In genomic region chr1:1505801-1506200, GRCh38 we compare ENCODE assay signal across 7 cellular contexts. TPM values are rescaled to one million over a fixed set of nuclear protein-coding genes. Genes with fewer than 3 reads are reported as not detected.
DNase-seq lines count a peak whose midpoint lies in the region; ATAC-seq and TF ChIP-seq lines count a peak whose summit lies in the region.
"Not testable (repeated sequence)": the region's sequence is repeated elsewhere in the genome, so short reads cannot be mapped to it uniquely, and the experiment has no call there.

No MANE protein-coding gene starts in this region.

- 90 to 94% methylated on average over 5 of the region's 5 CpGs for WGBS in GM23248 (ENCODE audit: low coverage in 1 of 2, low lambda C conversion rate in 2 of 2, missing lambda C conversion rate in 2 of 2), 2 experiments
- WGBS in right cardiac atrium: 80% methylated on average over 5 of the region's 5 CpGs
- 91% methylated on average over 5 of the region's 5 CpGs for WGBS in smooth muscle cell (ENCODE audit: low lambda C conversion rate)

- H3K27me3 ChIP-seq in GM23248 (replicated peaks; ENCODE audit: insufficient read depth); PC-3 (ENCODE audit: low read length); right cardiac atrium (ENCODE audit: control insufficient read depth, insufficient read depth); smooth muscle cell (ENCODE audit: low read depth): not testable (repeated sequence)

- CTCF ChIA-PET in PC-3 (lab: Charles Lee): interaction anchor here (0.6 to 0.8 kb wide), 7 partner anchors 44 to 201 kb away, joined by 3 to 9 read pairs (median 4); partner anchors contain the start of genes AURKAIP1 and CCNL2
- CTCF ChIA-PET in activated CD8-positive, alpha-beta memory T cell treated with anti-CD3 and anti-CD28 coated beads, Interleukin-2, amount 10 ng/mL, durations not matched to agents 7 days and 5 days (lab: Charles Lee): interaction anchor here (0.6 to 1.9 kb wide), 4 partner anchors 63 to 442 kb away, joined by 3 to 11 read pairs (median 3); no protein-coding TSS in a partner anchor

- H4K20me1 ChIP-seq in GM23248 (ENCODE audit: insufficient read depth); PC-3 (ENCODE audit: low read length); smooth muscle cell (ENCODE audit: low read depth): not testable (repeated sequence)

- not testable (repeated sequence) for H3K4me2 ChIP-seq in GM23248 (ENCODE audit: unreplicated experiment)
- peak overlapping the region; percentile 13; the same call in 1 of the 2 replicates for H3K4me2 ChIP-seq in PC-3 (ENCODE audit: low read length)
- peak overlapping the region; percentile 80 for H3K4me2 ChIP-seq in smooth muscle cell

- not testable (repeated sequence) for H3K36me3 Mint-ChIP-seq in activated CD8-positive, alpha-beta memory T cell treated with anti-CD3 and anti-CD28 coated beads, Interleukin-2, amount 10 ng/mL, durations not matched to agents 7 days and 5 days; central memory CD8-positive, alpha-beta T cell (ENCODE audit: insufficient read depth); nephron (ENCODE audit: low read depth)

- H3K9me3 Mint-ChIP-seq in activated CD8-positive, alpha-beta memory T cell treated with anti-CD3 and anti-CD28 coated beads, Interleukin-2, amount 10 ng/mL, durations not matched to agents 7 days and 5 days (ENCODE audit: low read depth); central memory CD8-positive, alpha-beta T cell; nephron: not testable (repeated sequence)

- TF ChIP-seq CTCF in PC-3 (conservative IDR thresholded peaks at IDR 0.05; ENCODE audit: low read depth, low read length); nephron (IDR thresholded peaks at IDR 0.05; ENCODE audit: unreplicated experiment in 3 of 3); smooth muscle cell (IDR thresholded peaks at IDR 0.05; ENCODE audit: borderline replicate concordance, insufficient read depth, poor library complexity, severe bottlenecking): not testable (repeated sequence)

- not testable (repeated sequence) for H3K27me3 Mint-ChIP-seq in activated CD8-positive, alpha-beta memory T cell treated with anti-CD3 and anti-CD28 coated beads, Interleukin-2, amount 10 ng/mL, durations not matched to agents 7 days and 5 days; central memory CD8-positive, alpha-beta T cell; nephron (ENCODE audit: low read depth)

- H3K4me3 Mint-ChIP-seq in activated CD8-positive, alpha-beta memory T cell treated with anti-CD3 and anti-CD28 coated beads, Interleukin-2, amount 10 ng/mL, durations not matched to agents 7 days and 5 days: not testable (repeated sequence)
- H3K4me3 Mint-ChIP-seq in central memory CD8-positive, alpha-beta T cell: peak overlapping the region; percentile 76
- H3K4me3 Mint-ChIP-seq in nephron: peak overlapping the region; percentile 58 to 75 (median 68)

- peak overlapping the region; percentile 92 for H3K27ac Mint-ChIP-seq in activated CD8-positive, alpha-beta memory T cell treated with anti-CD3 and anti-CD28 coated beads, Interleukin-2, amount 10 ng/mL, durations not matched to agents 7 days and 5 days
- H3K27ac Mint-ChIP-seq in central memory CD8-positive, alpha-beta T cell (ENCODE audit: low read depth): peak overlapping the region; percentile 89
- peak overlapping the region; percentile 92 to 99 (median 98) for H3K27ac Mint-ChIP-seq in nephron

- not testable (repeated sequence) for DNase-seq in GM23248; PC-3; activated CD8-positive, alpha-beta memory T cell treated with anti-CD3 and anti-CD28 coated beads, Interleukin-2, amount 10 ng/mL, durations not matched to agents 7 days and 5 days; central memory CD8-positive, alpha-beta T cell (ENCODE audit: low spot score in 2 of 2); right cardiac atrium; smooth muscle cell (lab: John Stamatoyannopoulos, UW; ENCODE audit: unreplicated experiment)

- peak overlapping the region; percentile 80 for H2AFZ ChIP-seq in GM23248
- H2AFZ ChIP-seq in PC-3 (ENCODE audit: low read length); smooth muscle cell (ENCODE audit: low read depth): not testable (repeated sequence)

- intact Hi-C loops in PC-3 (cut with micrococcal nuclease): loop anchor here (2.0 kb wide), 1 partner anchor 107 kb away; the partner anchor contains the start of gene CCNL2
- intact Hi-C loops in right cardiac atrium (cut with DNase I): not testable (repeated sequence)

- H3K9me2 ChIP-seq in GM23248 (ENCODE audit: insufficient read depth); PC-3 (replicated peaks; ENCODE audit: low read length): not testable (repeated sequence)

- H3K79me2 ChIP-seq in GM23248 (ENCODE audit: insufficient read depth); PC-3 (ENCODE audit: low read length); smooth muscle cell (ENCODE audit: low read depth): not testable (repeated sequence)

- H3K36me3 ChIP-seq in GM23248 (ENCODE audit: low read depth); PC-3 (ENCODE audit: low read depth, low read length); smooth muscle cell (ENCODE audit: low read depth): not testable (repeated sequence)

- peak overlapping the region; percentile 67 for H3K9ac ChIP-seq in GM23248
- not testable (repeated sequence) for H3K9ac ChIP-seq in PC-3 (ENCODE audit: low read length); smooth muscle cell (ENCODE audit: low read depth)

- POLR2A ChIA-PET in PC-3 (lab: Charles Lee; ENCODE audit: unreplicated experiment): interaction anchor here (0.6 kb wide), 1 partner anchor 237 kb away, joined by 3 read pairs; no protein-coding TSS in a partner anchor

- not testable (repeated sequence) for ATAC-seq in PC-3; activated CD8-positive, alpha-beta memory T cell treated with anti-CD3 and anti-CD28 coated beads, Interleukin-2, amount 10 ng/mL, durations not matched to agents 7 days and 5 days; central memory CD8-positive, alpha-beta T cell (replicated peaks; ENCODE audit: extremely low read depth, poor library complexity, severe bottlenecking); right cardiac atrium

- in situ Hi-C loops in GM23248 (cut with MboI): not testable (repeated sequence)

- not testable (repeated sequence) for H3K4me1 ChIP-seq in GM23248 (ENCODE audit: insufficient read depth); right cardiac atrium (ENCODE audit: control insufficient read depth, insufficient read depth, low read length); smooth muscle cell (ENCODE audit: low read depth)
- H3K4me1 ChIP-seq in PC-3 (ENCODE audit: insufficient read depth, low read length): peaks cover 14% of the 10 kb centered on the region

- not testable (repeated sequence) for BruUV-seq in PC-3 (replicated peaks; lab: Mats Ljungman, UMichigan)

- H3F3A ChIP-seq in GM23248 (ENCODE audit: insufficient read depth); PC-3 (ENCODE audit: low read length, unreplicated experiment); smooth muscle cell (ENCODE audit: low read depth): not testable (repeated sequence)

- peak overlapping the region; percentile 75; the same call in 1 of the 2 replicates for H3K27ac ChIP-seq in GM23248
- H3K27ac ChIP-seq in PC-3 (ENCODE audit: low read length): not testable (repeated sequence)
- H3K27ac ChIP-seq in right cardiac atrium (ENCODE audit: low read length): peak overlapping the region; percentile 30
- peak overlapping the region; percentile 92 for H3K27ac ChIP-seq in smooth muscle cell (ENCODE audit: low read depth)

- H3K4me1 Mint-ChIP-seq in activated CD8-positive, alpha-beta memory T cell treated with anti-CD3 and anti-CD28 coated beads, Interleukin-2, amount 10 ng/mL, durations not matched to agents 7 days and 5 days: peaks cover 25% of the 10 kb centered on the region
- peaks cover 15% of the 10 kb centered on the region for H3K4me1 Mint-ChIP-seq in central memory CD8-positive, alpha-beta T cell
- H3K4me1 Mint-ChIP-seq in nephron: peaks cover 15% of the 10 kb centered on the region

- H3K9me3 ChIP-seq in GM23248 (ENCODE audit: low read depth); PC-3 (ENCODE audit: low read length); right cardiac atrium (ENCODE audit: control insufficient read depth, low read length); smooth muscle cell (replicated peaks; ENCODE audit: low read depth): not testable (repeated sequence)

- H3K4me3 ChIP-seq in GM23248; right cardiac atrium (ENCODE audit: low read length): not testable (repeated sequence)
- H3K4me3 ChIP-seq in PC-3 (ENCODE audit: low read length) (peak overlapping the region; percentile 41; the same call in 1 of the 2 replicates), smooth muscle cell (peak overlapping the region; percentile 35)

RNA-seq across cellular contexts. Expression of gene ATAD3A, which starts 6.2 kb away (rescaled TPM):
- total RNA-seq in GM23248 (2014; rRNA removed; shearing (Covaris generic)): 45.8 and 54.5 TPM in 2 replicates
- 42.8 and 44.9 TPM in 2 replicates for polyA plus RNA-seq in GM23248 (2016; fragmentation: Nextera tagmentation; extraction: Ambion mirVana)
- 186 and 243 TPM in 2 replicates for total RNA-seq in PC-3 (2014; rRNA removed)
- 10 to 100 TPM; 45.1 to 58.9 TPM for total RNA-seq in activated CD8-positive, alpha-beta memory T cell treated with anti-CD3 and anti-CD28 coated beads, Interleukin-2, amount 10 ng/mL, durations not matched to agents 7 days and 5 days
- total RNA-seq in right cardiac atrium: 10 to 100 TPM; 13.6 to 20.1 (median 15.7) TPM
- 16.7 TPM for polyA plus RNA-seq in right cardiac atrium
- 14.3 and 16.0 TPM in 2 replicates for total RNA-seq in smooth muscle cell
- polyA plus RNA-seq in smooth muscle cell: 58.0 and 68.7 TPM in 2 replicates

RNA-seq across cellular contexts. Expression of gene ATAD3B, which starts 34.2 kb away (rescaled TPM):
- total RNA-seq in GM23248 (2014; rRNA removed; shearing (Covaris generic)): 20.2 and 34.7 TPM in 2 replicates
- 11.6 and 12.1 TPM in 2 replicates for polyA plus RNA-seq in GM23248 (2016; fragmentation: Nextera tagmentation; extraction: Ambion mirVana)
- 140 and 190 TPM in 2 replicates for total RNA-seq in PC-3 (2014; rRNA removed)
- total RNA-seq in activated CD8-positive, alpha-beta memory T cell treated with anti-CD3 and anti-CD28 coated beads, Interleukin-2, amount 10 ng/mL, durations not matched to agents 7 days and 5 days: 10 to 100 TPM; 46.5 to 63.3 TPM
- 10 to 100 TPM in 1 of 4 donors, 1 to 10 TPM in 3; 5.6 to 11.4 (median 8.8) TPM for total RNA-seq in right cardiac atrium
- polyA plus RNA-seq in right cardiac atrium: 8.3 TPM
- 6.7 and 8.6 TPM in 2 replicates for total RNA-seq in smooth muscle cell
- polyA plus RNA-seq in smooth muscle cell: 20.2 and 27.4 TPM in 2 replicates

RNA-seq across cellular contexts. Expression of gene TMEM240, which starts 34.6 kb away (rescaled TPM):
- 1.1 and 3.3 TPM in 2 replicates for total RNA-seq in GM23248 (2014; rRNA removed; shearing (Covaris generic))
- polyA plus RNA-seq in GM23248 (2016; fragmentation: Nextera tagmentation; extraction: Ambion mirVana): 0.44 and 0.76 TPM in 2 replicates
- total RNA-seq in PC-3 (2014; rRNA removed): 0.87 and 2.0 TPM in 2 replicates
- total RNA-seq in activated CD8-positive, alpha-beta memory T cell treated with anti-CD3 and anti-CD28 coated beads, Interleukin-2, amount 10 ng/mL, durations not matched to agents 7 days and 5 days: under 1 TPM; 0.38 to 0.61 TPM
- total RNA-seq in right cardiac atrium: 1 to 10 TPM; 7.3 to 9.3 (median 7.9) TPM
- polyA plus RNA-seq in right cardiac atrium: 10.4 TPM
- 1.9 and 12.2 TPM in 2 replicates for total RNA-seq in smooth muscle cell
- 2.7 and 4.0 TPM in 2 replicates for polyA plus RNA-seq in smooth muscle cell

RNA-seq across cellular contexts. Expression of gene ATAD3C, which starts 56.3 kb away (rescaled TPM):
- total RNA-seq in GM23248 (2014; rRNA removed; shearing (Covaris generic)): not detected in 2 replicates
- polyA plus RNA-seq in GM23248 (2016; fragmentation: Nextera tagmentation; extraction: Ambion mirVana) (0.51 TPM in 1 of 2 replicates, not detected in the other), right cardiac atrium (0.52 TPM), smooth muscle cell (0.86 and 2.6 TPM in 2 replicates)
- total RNA-seq in PC-3 (2014; rRNA removed) (0.29 and 1.4 TPM in 2 replicates), right cardiac atrium (1 to 10 TPM; 1.3 to 3.4 (median 2.2) TPM), smooth muscle cell (0.09 and 0.40 TPM in 2 replicates)
- total RNA-seq in activated CD8-positive, alpha-beta memory T cell treated with anti-CD3 and anti-CD28 coated beads, Interleukin-2, amount 10 ng/mL, durations not matched to agents 7 days and 5 days: under 1 TPM; 0.38 to 0.87 TPM
